In genomic region chr10:97664282-97664850, GRCh38 we compare ENCODE assay signal across 1 cellular context.
TF ChIP-seq lines count a peak whose summit lies in the region.

No MANE protein-coding gene starts in this region.

TF ChIP-seq in SK-N-SH, 30 proteins besides CTCF, POLR2A, EP300 and RAD21 (continued from another document):
- no peak for TF ChIP-seq USF2 (IDR thresholded peaks at IDR 0.05; ENCODE audit: borderline replicate concordance, low read depth, low read length)
- TF ChIP-seq MXI1 (IDR thresholded peaks at IDR 0.05; ENCODE audit: low read depth, low read length), result no peak
- TF ChIP-seq RFX5 (IDR thresholded peaks at IDR 0.05; ENCODE audit: low read length), result no peak
- no peak for TF ChIP-seq IRF3 (IDR thresholded peaks at IDR 0.05; ENCODE audit: low read depth, low read length)
- no peak for TF ChIP-seq RCOR1 (IDR thresholded peaks at IDR 0.05; ENCODE audit: low read length)
- TF ChIP-seq EZH2phosphoT487 (IDR thresholded peaks at IDR 0.05; ENCODE audit: borderline replicate concordance, low read depth), result no peak
- TF ChIP-seq YY1 (IDR thresholded peaks at IDR 0.05; ENCODE audit: low read depth), result no peak
- TF ChIP-seq, protein P1, sequence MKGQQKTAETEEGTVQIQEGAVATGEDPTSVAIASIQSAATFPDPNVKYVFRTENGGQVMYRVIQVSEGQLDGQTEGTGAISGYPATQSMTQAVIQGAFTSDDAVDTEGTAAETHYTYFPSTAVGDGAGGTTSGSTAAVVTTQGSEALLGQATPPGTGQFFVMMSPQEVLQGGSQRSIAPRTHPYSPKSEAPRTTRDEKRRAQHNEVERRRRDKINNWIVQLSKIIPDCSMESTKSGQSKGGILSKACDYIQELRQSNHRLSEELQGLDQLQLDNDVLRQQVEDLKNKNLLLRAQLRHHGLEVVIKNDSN (IDR thresholded peaks at IDR 0.05; ENCODE audit: borderline replicate concordance, low read depth), result no peak
- no peak for TF ChIP-seq FOXM1 (IDR thresholded peaks at IDR 0.05; ENCODE audit: low read depth)
- TF ChIP-seq NFIC (IDR thresholded peaks at IDR 0.05; ENCODE audit: borderline replicate concordance), result no peak
- no peak for TF ChIP-seq REST (IDR thresholded peaks at IDR 0.05; ENCODE audit: low read depth, low read length)
